In genomic region chr13:97369269-97369893, GRCh38 we compare ENCODE assay signal across 8 cellular contexts.
DNase-seq lines count a peak whose midpoint lies in the region; ATAC-seq, FAIRE-seq and TF ChIP-seq lines count a peak whose summit lies in the region.

No MANE protein-coding gene starts in this region.

- peak overlapping the region; percentile 64 for H3K27ac Mint-ChIP-seq in activated CD4-positive, alpha-beta memory T cell treated with anti-CD3 and anti-CD28 coated beads, Interleukin-2, amount 10 ng/mL, durations not matched to agents 7 days and 5 days

- peaks cover 0 to 10% of the 10 kb centered on the region in 2 donors for H3K36me3 ChIP-seq in vagina

- H3K27me3 ChIP-seq in vagina = no peaks in the 10 kb centered on the region

- no peak for TF ChIP-seq EP300 in A549 (IDR thresholded peaks at IDR 0.05)

- TF ChIP-seq POLR2A in A549 (IDR thresholded peaks at IDR 0.05; ENCODE audit: low read length) (no peak), vagina (IDR thresholded peaks at IDR 0.05) (no peak)

- H3K4me2 ChIP-seq in A549 = peak overlapping the region; percentile 84

- DNase-seq in A549 (ENCODE audit: low read depth in 1 of 2, low spot score in 1 of 2) (no peak), left kidney (ENCODE audit: low read depth, low spot score) (peak; percentile 10), vagina (ENCODE audit: extremely low spot score in 2 of 2) (no peak), HPDE6-E6E7 (ENCODE audit: extremely low spot score) (no peak), SW480 (ENCODE audit: low spot score) (no peak)
- DNase-seq in activated CD4-positive, alpha-beta memory T cell treated with anti-CD3 and anti-CD28 coated beads, Interleukin-2, amount 10 ng/mL, durations not matched to agents 7 days and 5 days = no peak

- CTCF ChIA-PET in A549 (lab: Yijun Ruan, JAX) = interaction anchor here (1.3 to 2.7 kb wide), 4 partner anchors 10 to 351 kb away, joined by 6 to 12 read pairs (median 6); no protein-coding TSS in a partner anchor
- CTCF ChIA-PET in activated CD4-positive, alpha-beta memory T cell treated with anti-CD3 and anti-CD28 coated beads, Interleukin-2, amount 10 ng/mL, durations not matched to agents 7 days and 5 days (lab: Charles Lee) = interaction anchor here (0.6 to 3.0 kb wide), 9 partner anchors 10 to 1989 kb away, joined by 3 to 15 read pairs (median 4); no protein-coding TSS in a partner anchor

- H3K9me3 ChIP-seq in A549 = no peaks in the 10 kb centered on the region
- no peaks in the 10 kb centered on the region for H3K9me3 ChIP-seq in vagina

- peaks cover 4% of the 10 kb centered on the region for H3K36me3 Mint-ChIP-seq in activated CD4-positive, alpha-beta memory T cell treated with anti-CD3 and anti-CD28 coated beads, Interleukin-2, amount 10 ng/mL, durations not matched to agents 7 days and 5 days (ENCODE audit: low read depth)

- H3K27ac ChIP-seq in A549 = peak overlapping the region; percentile 33 to 70
- peak overlapping the region; percentile 61 for H3K27ac ChIP-seq in vagina

- H3K9me3 Mint-ChIP-seq in activated CD4-positive, alpha-beta memory T cell treated with anti-CD3 and anti-CD28 coated beads, Interleukin-2, amount 10 ng/mL, durations not matched to agents 7 days and 5 days = no peaks in the 10 kb centered on the region

- H3K4me3 Mint-ChIP-seq in activated CD4-positive, alpha-beta memory T cell treated with anti-CD3 and anti-CD28 coated beads, Interleukin-2, amount 10 ng/mL, durations not matched to agents 7 days and 5 days = peak overlapping the region; percentile 73

- TF ChIP-seq CTCF in A549 (IDR thresholded peaks at IDR 0.05) (no peak), vagina (IDR thresholded peaks at IDR 0.05) (no peak)

- H3K27me3 Mint-ChIP-seq in activated CD4-positive, alpha-beta memory T cell treated with anti-CD3 and anti-CD28 coated beads, Interleukin-2, amount 10 ng/mL, durations not matched to agents 7 days and 5 days = no peaks in the 10 kb centered on the region

- TF ChIP-seq RAD21 in A549 (conservative IDR thresholded peaks at IDR 0.05 in 1 of 2, IDR thresholded peaks at IDR 0.05 in 1 of 2) = no peak

- H3K4me1 Mint-ChIP-seq in activated CD4-positive, alpha-beta memory T cell treated with anti-CD3 and anti-CD28 coated beads, Interleukin-2, amount 10 ng/mL, durations not matched to agents 7 days and 5 days = peaks cover 18% of the 10 kb centered on the region

- WGBS in A549 (ENCODE audit: missing lambda C conversion rate) = 9% methylated on average over 4 of the region's 4 CpGs

- POLR2A ChIA-PET in A549 (lab: Yijun Ruan, JAX) = no interaction called here
- POLR2A ChIA-PET in activated CD4-positive, alpha-beta memory T cell treated with anti-CD3 and anti-CD28 coated beads, Interleukin-2, amount 10 ng/mL, durations not matched to agents 7 days and 5 days (lab: Charles Lee) = interaction anchor here (0.9 to 3.6 kb wide), 5 partner anchors 65 to 266 kb away, joined by 3 to 31 read pairs (median 3); partner anchors contain the start of gene RAP2A

- intact Hi-C loops in vagina (cut with DNase I) = loop anchor here (10.0 kb wide), 1 partner anchor 45 kb away; no protein-coding TSS in a partner anchor

- H3K4me3 ChIP-seq in A549 (peak overlapping the region; percentile 40), vagina (peak overlapping the region; percentile 38 to 44)

- FAIRE-seq in A549 (lab: Jason Lieb, UNC) = no peak

- H3K4me1 ChIP-seq in A549 (peaks cover 20% of the 10 kb centered on the region), vagina (peaks cover 22% of the 10 kb centered on the region)

- ATAC-seq in A549 (no peak), GM18517 (IDR thresholded peaks at IDR 0.05; ENCODE audit: unreplicated experiment) (peak; percentile 92), HG02981 (IDR thresholded peaks at IDR 0.05; ENCODE audit: unreplicated experiment) (peak; percentile 66)

TF ChIP-seq in A549, 52 proteins besides CTCF, POLR2A, EP300 and RAD21:
- no peak for TF ChIP-seq HMGXB4 (CRISPR knock-in tag; IDR thresholded peaks at IDR 0.05; ENCODE audit: borderline replicate concordance)

Comparison
In these comparisons a context has a peak if more than half of its experiments do, and no peak if none do; other contexts are left out.
1. ATAC-seq: peak in GM18517 (single experiment) and HG02981 (single experiment); none in A549 (0 of 2).